Comparison of ENCODE assay signal across 15 cellular contexts in the genomic region with DNA sequence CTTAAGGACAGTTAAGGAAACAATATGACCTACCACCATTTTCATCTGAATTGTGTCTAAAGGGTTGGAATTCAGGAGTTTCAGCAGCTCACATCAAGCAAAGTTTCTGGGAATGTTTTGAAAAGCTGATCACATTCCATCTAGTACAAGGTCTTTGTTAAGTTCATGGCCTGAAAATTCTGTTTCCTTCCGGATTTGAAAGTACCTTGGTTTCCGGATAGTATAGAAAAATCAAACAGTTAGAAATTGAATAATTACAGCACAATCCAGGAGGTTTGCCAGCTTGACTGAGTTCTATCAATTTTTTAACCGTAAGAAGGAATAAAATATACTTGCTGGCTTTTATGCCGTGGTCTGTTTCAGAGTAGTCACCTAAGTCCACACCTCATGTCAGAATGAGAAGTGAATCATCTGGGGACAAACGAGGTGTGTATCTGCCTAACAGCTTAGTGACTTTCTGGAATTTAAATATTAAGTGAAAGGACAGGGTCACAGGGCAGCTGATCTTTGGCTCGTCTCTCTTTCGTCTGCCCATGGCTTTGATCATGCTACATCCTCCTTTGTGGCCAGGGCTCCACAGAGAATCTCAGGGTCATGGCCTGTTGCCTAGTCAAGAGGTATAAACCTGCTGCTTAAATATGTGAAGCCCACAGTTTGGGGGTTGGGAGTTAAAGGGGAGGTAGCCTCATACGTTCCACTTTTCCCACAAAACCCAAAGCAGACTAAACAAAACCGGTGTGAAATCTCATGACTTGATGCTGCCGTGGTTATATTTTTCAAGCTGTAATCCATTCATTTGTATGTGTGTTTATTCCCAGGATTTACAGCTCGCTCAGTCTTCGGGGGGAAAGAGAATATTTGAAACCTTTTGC.
A peak's percentile ranks its signal among the peaks of the same experiment; 100 is the strongest.
DNase-seq lines count a peak whose midpoint lies in the region; ATAC-seq and TF ChIP-seq lines count a peak whose summit lies in the region.
"Had no signal": no experiment of that assay in that cellular context is flagged by ENCODE, and none has a peak within 500 bp of the region (broad histone marks: within the 10 kb centered on the region; RNA-seq: fewer than 3 reads in every experiment).

No MANE protein-coding gene starts in this region.

- H3K36me3 Mint-ChIP-seq in H9 (ENCODE audit: insufficient read depth in 1 of 3, low read depth in 3 of 3) = peaks cover 7 to 11% (median 7%) of the 10 kb centered on the region in 3 experiments; a peak in 5 of 7 replicates

- H3K4me1 ChIP-seq in H9 (ENCODE audit: insufficient read depth, low read length) (no peaks in the 10 kb centered on the region), neuronal stem cell (ENCODE audit: control insufficient read depth in 2 of 2, insufficient read depth in 1 of 2, low read depth in 1 of 2, low read length in 2 of 2) (peaks cover 4 to 10% of the 10 kb centered on the region in 2 donors)
- H3K4me1 ChIP-seq: prostate gland, testis had no signal

- H3K4ac ChIP-seq in H9 (ENCODE audit: low read depth, low read length) (no peak overlapping the region; the same call in 1 of the 2 replicates), neuronal stem cell (ENCODE audit: low read length) (no peak overlapping the region)

- H3K4me1 Mint-ChIP-seq in H9 = peaks cover 17% of the 10 kb centered on the region in 2 experiments
- H3K4me1 Mint-ChIP-seq: central memory CD8-positive, alpha-beta T cell had no signal

- H4K91ac ChIP-seq in H9 (ENCODE audit: insufficient read length, low read depth, low read length) (no peak overlapping the region), neuronal stem cell (ENCODE audit: low read depth, low read length, poor library complexity) (no peak overlapping the region)

- H2BK120ac ChIP-seq in H9 (ENCODE audit: low read depth, low read length, poor library complexity, severe bottlenecking) = no peak overlapping the region
- no peak overlapping the region for H2BK120ac ChIP-seq in neuronal stem cell (ENCODE audit: low read depth, low read length)

- H4K20me1 ChIP-seq in H9 (ENCODE audit: control insufficient read depth, insufficient read depth, insufficient read length) = no peaks in the 10 kb centered on the region
- H4K20me1 ChIP-seq: BLaER1 treated with 17β-estradiol and CSF1 and Interleukin-3, amounts not matched to agents 10 nM and 100 nM had no signal

- H4K8ac ChIP-seq in H9 (replicated peaks; ENCODE audit: insufficient read length, low read depth, low read length) = no peak overlapping the region
- no peak overlapping the region for H4K8ac ChIP-seq in neuronal stem cell (ENCODE audit: low read depth, low read length)

- H3K9me3 ChIP-seq in H9 (ENCODE audit: control insufficient read depth, low read depth, low read length) (no peaks in the 10 kb centered on the region), neuronal stem cell (replicated peaks in 1 of 2; ENCODE audit: control insufficient read depth in 2 of 2, insufficient read depth in 1 of 2, low read depth in 1 of 2, low read length in 2 of 2) (peaks cover 0 to 6% of the 10 kb centered on the region in 2 donors)
- H3K9me3 ChIP-seq: BLaER1 treated with 17β-estradiol and CSF1 and Interleukin-3, amounts not matched to agents 10 nM and 100 nM; prostate gland; testis had no signal

- H3K23ac ChIP-seq in H9 (ENCODE audit: insufficient read length, low read depth, low read length) (no peak overlapping the region), neuronal stem cell (ENCODE audit: low read depth, low read length, poor library complexity) (no peak overlapping the region)

- H3K23me2 ChIP-seq in H9 (ENCODE audit: insufficient read length, low read depth, low read length, poor library complexity, severe bottlenecking) = no peaks in the 10 kb centered on the region

- H3K36me3 ChIP-seq in neuronal stem cell (replicated peaks in 1 of 2; ENCODE audit: control insufficient read depth in 2 of 2, insufficient read depth in 2 of 2, low read length in 2 of 2) = peaks cover 8 to 69% of the 10 kb centered on the region in 2 donors
- H3K36me3 ChIP-seq: BLaER1 treated with 17β-estradiol and CSF1 and Interleukin-3, amounts not matched to agents 10 nM and 100 nM; prostate gland had no signal

- H3K14ac ChIP-seq in H9 (ENCODE audit: insufficient read depth, low read length) (peak overlapping the region; percentile 40; the same call in 1 of the 2 replicates), neuronal stem cell (ENCODE audit: low read length) (no peak overlapping the region)

- H3K4me2 ChIP-seq in H9 (ENCODE audit: insufficient read depth, insufficient read length, low read length) = no peak overlapping the region
- no peak overlapping the region for H3K4me2 ChIP-seq in neuronal stem cell (ENCODE audit: insufficient read depth, low read length, poor library complexity, severe bottlenecking)

- no peaks in the 10 kb centered on the region for H3K79me1 ChIP-seq in H9 (ENCODE audit: insufficient read depth, low read depth, low read length, poor library complexity, severe bottlenecking)
- H3K79me1 ChIP-seq in neuronal stem cell (ENCODE audit: low read depth, low read length) = no peaks in the 10 kb centered on the region

- no peaks in the 10 kb centered on the region for H3K9me3 Mint-ChIP-seq in H9
- H3K9me3 Mint-ChIP-seq: activated B cell treated with CpG ODN at 0.5 μM for 24 hours; central memory CD8-positive, alpha-beta T cell had no signal

- no CpG with 5 or more reads among the region's 12 CpGs for whole genome bisulfite sequencing in H9 (ENCODE audit: extremely low coverage, insufficient read length, low lambda C conversion rate)
- WGBS in neuronal stem cell (ENCODE audit: extremely low coverage in 2 of 2, insufficient read length in 2 of 2, insufficient replicate concordance in 1 of 2), 2 donors = no CpG with 5 or more reads among the region's 12 CpGs

- no peaks in the 10 kb centered on the region for H3K79me2 ChIP-seq in H9 (ENCODE audit: insufficient read depth, low read length)

- no peak overlapping the region for H3K4me3 ChIP-seq in fibroblast of villous mesenchyme (ENCODE audit: low read depth, low read length)
- peak overlapping the region; percentile 6 for H3K4me3 ChIP-seq in retinal pigment epithelial cell (ENCODE audit: low read length)
- H3K4me3 ChIP-seq in neuronal stem cell (ENCODE audit: low read length in 2 of 2) = no peak overlapping the region
- H3K4me3 ChIP-seq: BLaER1 treated with 17β-estradiol and CSF1 and Interleukin-3, amounts not matched to agents 10 nM and 100 nM; GM23248; prostate gland; testis had no signal

- ATAC-seq in HG03432 (IDR thresholded peaks at IDR 0.05; ENCODE audit: unreplicated experiment) = no peak
- ATAC-seq: left ventricle myocardium superior had no signal

- H3K27me3 Mint-ChIP-seq in H9 (ENCODE audit: low read depth) = no peaks in the 10 kb centered on the region

- TF ChIP-seq CTCF in H9 (conservative IDR thresholded peaks at IDR 0.05) = no peak
- TF ChIP-seq CTCF in fibroblast of villous mesenchyme (IDR thresholded peaks at IDR 0.05; ENCODE audit: insufficient read depth, low read depth, low read length) = no peak
- no peak for TF ChIP-seq CTCF in retinal pigment epithelial cell (conservative IDR thresholded peaks at IDR 0.05; ENCODE audit: low read depth, low read length)

- H2BK15ac ChIP-seq in H9 (ENCODE audit: low read depth, low read length) (no peak overlapping the region), neuronal stem cell (ENCODE audit: low read length) (no peak overlapping the region)

- H2BK5ac ChIP-seq in H9 (ENCODE audit: insufficient read length, low read length) (no peak overlapping the region), neuronal stem cell (ENCODE audit: low read length) (no peak overlapping the region)

- H2AFZ ChIP-seq in H9 (ENCODE audit: low read length) = no peak overlapping the region
- no peak overlapping the region for H2AFZ ChIP-seq in neuronal stem cell (ENCODE audit: low read length)
- H2AFZ ChIP-seq: GM23248 had no signal

- no peak overlapping the region for H2BK20ac ChIP-seq in H9 (ENCODE audit: low read depth, low read length, poor library complexity, severe bottlenecking)

- H3K9ac ChIP-seq in H9 (ENCODE audit: extremely low read depth, insufficient read length, low read length) (no peak overlapping the region), neuronal stem cell (ENCODE audit: low read depth, low read length, poor library complexity) (no peak overlapping the region)
- H3K9ac ChIP-seq: BLaER1 treated with 17β-estradiol and CSF1 and Interleukin-3, amounts not matched to agents 10 nM and 100 nM; GM23248 had no signal

- H3K27me3 ChIP-seq in H9 (ENCODE audit: insufficient read depth, low read length) (no peaks in the 10 kb centered on the region), neuronal stem cell (ENCODE audit: control insufficient read depth in 3 of 3, insufficient read depth in 3 of 3, low read depth in 1 of 3, low read length in 3 of 3) (no peaks in the 10 kb centered on the region)
- H3K27me3 ChIP-seq: BLaER1 treated with 17β-estradiol and CSF1 and Interleukin-3, amounts not matched to agents 10 nM and 100 nM; testis had no signal

- H3K27ac Mint-ChIP-seq in H9 = no peak overlapping the region; a peak in 2 of 7 replicates
- H3K27ac Mint-ChIP-seq: activated B cell treated with CpG ODN at 0.5 μM for 24 hours had no signal

- H4K5ac ChIP-seq in H9 (ENCODE audit: insufficient read length, low read depth, low read length) = no peak overlapping the region

- DNase-seq in H9 (no peak), amniotic epithelial cell (ENCODE audit: low read depth) (peak; percentile 66), fibroblast of villous mesenchyme (ENCODE audit: low read depth) (peak; percentile 94), retinal pigment epithelial cell (ENCODE audit: low read depth) (peak; percentile 84), neuronal stem cell (ENCODE audit: low spot score) (no peak), NCI-H2171 (lab: John Stamatoyannopoulos, UW) (no peak)
- DNase-seq: activated B cell treated with CpG ODN at 0.5 μM for 24 hours, GM23248, left ventricle myocardium superior, NCI-H1105, testis had no signal

- H2BK12ac ChIP-seq in H9 (ENCODE audit: insufficient read length, low read depth, low read length) (no peak overlapping the region), neuronal stem cell (ENCODE audit: low read length) (no peak overlapping the region)

- H3K27ac ChIP-seq in H9 (ENCODE audit: insufficient read length, low read depth, low read length) = no peak overlapping the region
- H3K27ac ChIP-seq in neuronal stem cell (replicated peaks; ENCODE audit: low read length) = no peak overlapping the region
- H3K27ac ChIP-seq: BLaER1 treated with 17β-estradiol and CSF1 and Interleukin-3, amounts not matched to agents 10 nM and 100 nM; GM23248; prostate gland; testis had no signal

- no peak overlapping the region for H3K18ac ChIP-seq in H9 (ENCODE audit: insufficient read length, low read depth, low read length)
- H3K18ac ChIP-seq in neuronal stem cell (ENCODE audit: low read length) = no peak overlapping the region

- no peak overlapping the region for H2AK5ac ChIP-seq in H9 (ENCODE audit: insufficient read length, low read length)
- H2AK5ac ChIP-seq in neuronal stem cell (ENCODE audit: low read depth, low read length) = no peak overlapping the region

- H3K56ac ChIP-seq in H9 (ENCODE audit: insufficient read length, low read depth, low read length) = no peak overlapping the region

- H3K4me3 Mint-ChIP-seq in H9 = no peak overlapping the region
- H3K4me3 Mint-ChIP-seq: activated B cell treated with CpG ODN at 0.5 μM for 24 hours; central memory CD8-positive, alpha-beta T cell had no signal

- no peak overlapping the region for H3T11ph ChIP-seq in H9 (ENCODE audit: low read length)

Comparison
In these comparisons a context has a peak if more than half of its experiments do, and no peak if none do; other contexts are left out.
1. DNase-seq: peak in amniotic epithelial cell (single experiment), fibroblast of villous mesenchyme (single experiment) and retinal pigment epithelial cell (single experiment); none in H9 (single experiment), neuronal stem cell (single experiment) and NCI-H2171 (single experiment).